29 cellular contexts compared by ENCODE assay signal in genomic region chr4:113390850-113391249, GRCh38.
"Had no signal": no experiment of that assay in that cellular context is flagged by ENCODE, and none has a peak within 500 bp of the region (broad histone marks: within the 10 kb centered on the region; RNA-seq: fewer than 3 reads in every experiment).

No MANE protein-coding gene starts in this region.

- H3K4me2 ChIP-seq: neural progenitor cell, smooth muscle cell had no signal

- H3K27ac ChIP-seq: neural progenitor cell, ovary, parathyroid adenoma, psoas muscle, skin epidermis, spleen, suprapubic skin, testis, tibial artery, transverse colon, vagina had no signal

- H3K4me3 ChIP-seq: neural progenitor cell, ovary, psoas muscle, skin epidermis, smooth muscle cell, spleen, suprapubic skin, testis, tibial artery, transverse colon, vagina had no signal

- ATAC-seq: naive thymus-derived CD4-positive, alpha-beta T cell; natural killer cell; psoas muscle; right cardiac atrium; sciatic nerve; stimulated activated memory B cell treated with anti-CD40 and anti-IgM and Interleukin-4, amounts not matched to agents 10 μg/mL and 1 μg/mL and 100 μg/mL, for 72 hours; stimulated activated naive CD8-positive, alpha-beta T cell treated with anti-CD3 and anti-CD28 coated beads, Interleukin-15, amount 100 ng/mL, for 72 hours; stimulated activated naive CD8-positive, alpha-beta T cell treated with anti-CD3 and anti-CD28 coated beads, Interleukin-15, Interleukin-2, amounts not matched to agents 100 U/mL and 50 U/mL, for 24 hours had no signal

- H3K79me2 ChIP-seq: parathyroid adenoma had no signal

- H3K9ac ChIP-seq: neural progenitor cell, parathyroid adenoma had no signal

- FAIRE-seq: urothelium cell line had no signal

- H2AFZ ChIP-seq: neural progenitor cell, parathyroid adenoma had no signal

- H3K36me3 ChIP-seq: neural progenitor cell, ovary, spleen, suprapubic skin, tibial artery, transverse colon, vagina had no signal

- DNase-seq: naive thymus-derived CD4-positive, alpha-beta T cell; natural killer cell; occipital lobe; ovary; posterior cingulate gyrus; psoas muscle; right cardiac atrium; spleen; stimulated activated CD4-positive, alpha-beta T cell treated with anti-CD3 and anti-CD28 coated beads, Interleukin-12 subunit alpha, Interleukin-12 subunit beta, amount 100 ng/mL, for 4 hours; stimulated activated CD4-positive, alpha-beta T cell treated with anti-CD3 and anti-CD28 coated beads, Interleukin-1b, Interleukin-23, amount 100 ng/mL, for 48 hours; stimulated activated CD4-positive, alpha-beta T cell treated with anti-CD3 and anti-CD28 coated beads, Interleukin-4, amount 100 ng/mL, for 1 hour; stimulated activated CD4-positive, alpha-beta T cell treated with anti-CD3 and anti-CD28 coated beads, Interleukin-4, amount 100 ng/mL, for 4 hours; stimulated activated CD8-positive, alpha-beta memory T cell treated with anti-CD3 and anti-CD28 coated beads, Interleukin-4, amount 100 ng/mL, for 48 hours; stimulated activated naive CD4-positive, alpha-beta T cell; stimulated activated naive CD8-positive, alpha-beta T cell treated with anti-CD3 and anti-CD28 coated beads, Interleukin-15, amount 100 ng/mL, for 72 hours; stimulated activated naive CD8-positive, alpha-beta T cell treated with anti-CD3 and anti-CD28 coated beads, Interleukin-15, Interleukin-2, amounts not matched to agents 100 U/mL and 50 U/mL, for 24 hours; substantia nigra; testis; tibial artery; transverse colon had no signal

- H3K27me3 ChIP-seq: neural progenitor cell, ovary, spleen, suprapubic skin, testis, tibial artery, transverse colon, vagina had no signal

- H3K4me1 ChIP-seq: parathyroid adenoma, psoas muscle, suprapubic skin, testis, vagina had no signal

- H3K9me3 ChIP-seq: ovary, psoas muscle, spleen, suprapubic skin, testis, tibial artery, transverse colon, vagina had no signal
